ENCODE assay signal across 13 cellular contexts in the genomic region with DNA sequence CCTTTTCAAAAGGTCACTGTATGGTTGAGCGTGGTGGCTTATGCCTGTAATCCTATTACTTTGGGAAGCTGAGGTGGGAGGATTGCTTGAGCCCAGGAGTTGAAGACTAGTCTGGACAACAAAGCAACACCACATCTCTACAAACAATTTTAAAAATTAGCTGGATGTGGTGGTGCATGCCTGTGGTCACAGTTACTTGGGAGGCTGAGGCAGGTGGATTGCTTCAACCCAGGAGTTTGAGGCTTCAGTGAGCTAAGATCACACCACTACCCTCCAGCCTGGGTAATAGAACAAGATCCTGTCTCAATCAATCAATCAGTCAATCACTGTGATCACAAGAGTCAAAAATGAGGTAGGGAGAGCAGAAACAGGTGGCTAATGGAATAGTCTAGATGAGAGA.
"Had no signal": no experiment of that assay in that cellular context is flagged by ENCODE, and none has a peak within 500 bp of the region (broad histone marks: within the 10 kb centered on the region; RNA-seq: fewer than 3 reads in every experiment).

No MANE protein-coding gene starts in this region.

- H3K4me1 ChIP-seq: psoas muscle had no signal

- H3K9me3 ChIP-seq: psoas muscle, right lobe of liver had no signal

- DNase-seq: activated CD4-positive, alpha-beta memory T cell treated with anti-CD3 and anti-CD28 coated beads, Interleukin-2, amount 10 ng/mL, durations not matched to agents 7 days and 5 days; activated CD8-positive, alpha-beta memory T cell treated with anti-CD3 and anti-CD28 coated beads, Interleukin-2, amount 50 U/mL, for 4 hours; activated naive CD8-positive, alpha-beta T cell treated with anti-CD3 and anti-CD28 coated beads, Interleukin-2, amount 10 ng/mL, durations not matched to agents 7 days and 5 days; activated T-cell treated with anti-CD3 and anti-CD28 coated beads, Interleukin-2, amount 50 U/mL, for 72 hours; aorta; glutamatergic neuron; immature natural killer cell; natural killer cell; psoas muscle; right lobe of liver; stimulated activated CD4-positive, alpha-beta T cell treated with anti-CD3 and anti-CD28 coated beads, Interleukin-12 subunit alpha, Interleukin-12 subunit beta, amount 100 ng/mL, for 4 hours; T-helper 9 cell had no signal

- ATAC-seq: activated T-cell treated with anti-CD3 and anti-CD28 coated beads, Interleukin-2, amount 50 U/mL, for 72 hours; natural killer cell; psoas muscle had no signal

- H3K27ac ChIP-seq: psoas muscle, right lobe of liver had no signal

- H3K36me3 ChIP-seq: right lobe of liver had no signal

- H3K4me3 ChIP-seq: lung, psoas muscle, right lobe of liver had no signal

- H3K27me3 ChIP-seq: right lobe of liver had no signal
